ENCODE assay signal across 8 cellular contexts in the genomic region with DNA sequence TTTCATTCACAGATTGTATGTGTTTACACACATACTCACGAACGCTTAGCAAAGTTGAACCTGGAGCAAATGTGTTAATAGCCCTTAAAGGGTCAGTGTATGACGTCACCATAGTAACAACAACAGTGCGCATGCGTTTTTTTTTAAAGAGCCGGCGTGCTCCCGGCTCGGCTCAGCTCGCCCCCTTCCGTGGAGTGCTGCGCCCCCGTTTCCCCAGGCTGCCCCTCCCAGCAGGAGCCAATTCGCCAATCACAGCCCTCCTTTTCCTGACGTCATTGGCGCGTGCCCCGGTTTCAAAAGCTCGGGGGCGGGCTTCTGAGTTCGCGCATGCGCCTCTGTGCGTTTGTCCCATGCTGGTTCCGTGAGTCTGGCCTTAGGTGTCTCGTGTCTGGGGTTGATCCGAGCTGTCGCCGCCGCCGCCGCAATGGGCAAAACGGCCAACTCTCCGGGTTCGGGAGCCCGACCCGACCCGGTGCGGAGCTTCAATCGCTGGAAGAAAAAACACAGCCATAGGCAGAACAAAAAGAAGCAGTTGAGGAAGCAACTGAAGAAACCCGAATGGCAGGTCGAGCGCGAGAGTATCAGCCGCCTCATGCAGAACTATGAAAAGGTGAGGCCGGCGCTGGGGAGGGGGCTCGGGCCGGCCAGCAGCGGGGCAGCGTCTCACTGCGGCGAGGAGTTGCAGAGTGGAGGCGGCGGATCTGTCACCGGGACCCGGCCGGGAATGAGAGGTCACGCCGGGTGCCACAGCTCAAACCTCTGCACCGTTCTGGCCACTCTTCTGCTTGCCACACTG. TPM values are rescaled to one million over a fixed set of nuclear protein-coding genes. Genes with fewer than 3 reads are reported as not detected.
DNase-seq lines count a peak whose midpoint lies in the region; ATAC-seq and TF ChIP-seq lines count a peak whose summit lies in the region.

TSS of gene DDX10 (plus strand) at position 340 of the 796 bp plus-strand sequence. CDS start at position 425, 85 bp downstream.

- H3K27ac Mint-ChIP-seq in activated naive CD8-positive, alpha-beta T cell treated with anti-CD3 and anti-CD28 coated beads, Interleukin-2, amount 10 ng/mL, durations not matched to agents 7 days and 5 days, result peak within 1 kb of the TSS; percentile 94

- H3K79me2 ChIP-seq in SU-DHL-6 (ENCODE audit: insufficient read depth, low read length), result peaks cover 50% of the 10 kb centered on the region

- peak within 1 kb of the TSS; percentile 76 for H3K4me2 ChIP-seq in SU-DHL-6 (ENCODE audit: low read depth, low read length, poor library complexity, severe bottlenecking)

- no peaks in the 10 kb centered on the region for H3K27me3 ChIP-seq in SU-DHL-6 (ENCODE audit: low read length)
- no peaks in the 10 kb centered on the region for H3K27me3 ChIP-seq in ovary
- no peaks in the 10 kb centered on the region for H3K27me3 ChIP-seq in thyroid gland

- H3K9ac ChIP-seq in SU-DHL-6 (ENCODE audit: low read length), result peak within 1 kb of the TSS; percentile 77

- peaks cover 10% of the 10 kb centered on the region for H3K36me3 Mint-ChIP-seq in activated naive CD8-positive, alpha-beta T cell treated with anti-CD3 and anti-CD28 coated beads, Interleukin-2, amount 10 ng/mL, durations not matched to agents 7 days and 5 days

- intact Hi-C loops in Right ventricle myocardium inferior (cut with DNase I), result no loop called here
- intact Hi-C loops in ovary (cut with DNase I), result loop anchor here in 2 of 4 donors (5.0 to 10.0 kb wide), 3 partner anchors 190 to 550 kb away; partner anchors contain the start of genes ATM (in 1 of the 2) and NPAT (in 1 of the 2)
- intact Hi-C loops in thyroid gland (cut with DNase I), result loop anchor here (10.0 kb wide), 1 partner anchor 200 kb away; the partner anchor contains the start of gene C11orf65

- H3K36me3 ChIP-seq in SU-DHL-6 (ENCODE audit: low read length), result no peaks in the 10 kb centered on the region
- no peaks in the 10 kb centered on the region for H3K36me3 ChIP-seq in ovary
- H3K36me3 ChIP-seq in thyroid gland, result no peaks in the 10 kb centered on the region

- peaks cover 2% of the 10 kb centered on the region for H3K27me3 Mint-ChIP-seq in activated naive CD8-positive, alpha-beta T cell treated with anti-CD3 and anti-CD28 coated beads, Interleukin-2, amount 10 ng/mL, durations not matched to agents 7 days and 5 days

- TF ChIP-seq EP300 in ovary (IDR thresholded peaks at IDR 0.05), result no peak

- no peaks in the 10 kb centered on the region for H3K9me2 ChIP-seq in SU-DHL-6 (replicated peaks; ENCODE audit: insufficient read depth, low read length)

- peak within 1 kb of the TSS; percentile 87 for H2AFZ ChIP-seq in SU-DHL-6 (ENCODE audit: low read depth, low read length, severe bottlenecking)

- H3K4me3 ChIP-seq in GM12864 (ENCODE audit: low read depth, low read length) (peak within 1 kb of the TSS; percentile 95), SU-DHL-6 (ENCODE audit: insufficient read depth, low read length, poor library complexity, severe bottlenecking) (peak within 1 kb of the TSS; percentile 87), ovary (peak within 1 kb of the TSS; percentile 54), thyroid gland (replicated peaks in 1 of 3) (peak within 1 kb of the TSS; percentile 37 to 82 (median 53))

- H3K9me3 Mint-ChIP-seq in activated naive CD8-positive, alpha-beta T cell treated with anti-CD3 and anti-CD28 coated beads, Interleukin-2, amount 10 ng/mL, durations not matched to agents 7 days and 5 days, result no peaks in the 10 kb centered on the region

- TF ChIP-seq POLR2A in ovary (IDR thresholded peaks at IDR 0.05), result no peak
- peak in 1 of 2 donors; percentile 67 for TF ChIP-seq POLR2A in thyroid gland (IDR thresholded peaks at IDR 0.05)

- POLR2A ChIA-PET in activated naive CD8-positive, alpha-beta T cell treated with anti-CD3 and anti-CD28 coated beads, Interleukin-2, amount 10 ng/mL, durations not matched to agents 7 days and 5 days (lab: Charles Lee), result interaction anchor here (1.1 to 2.0 kb wide), 5 partner anchors 9 to 656 kb away, joined by 3 to 7 read pairs (median 6); partner anchors contain the start of genes ATM, C11orf65, CUL5 and NPAT

- peaks cover 27% of the 10 kb centered on the region for H3K4me1 Mint-ChIP-seq in activated naive CD8-positive, alpha-beta T cell treated with anti-CD3 and anti-CD28 coated beads, Interleukin-2, amount 10 ng/mL, durations not matched to agents 7 days and 5 days

- peak within 1 kb of the TSS; percentile 100 for H3K4me3 Mint-ChIP-seq in activated naive CD8-positive, alpha-beta T cell treated with anti-CD3 and anti-CD28 coated beads, Interleukin-2, amount 10 ng/mL, durations not matched to agents 7 days and 5 days

- 0 to 1% (median 1%) methylated on average over 60 to 61 of the region's 61 CpGs for WGBS in ovary, 3 donors
- WGBS in thyroid gland, 2 donors, result 0 to 1% methylated on average over 41 to 60 of the region's 61 CpGs

- H3F3A ChIP-seq in SU-DHL-6 (ENCODE audit: insufficient read depth), result peaks cover 12% of the 10 kb centered on the region; the same call in 1 of the 2 replicates

- no peaks in the 10 kb centered on the region for H3K9me3 ChIP-seq in SU-DHL-6 (ENCODE audit: insufficient read depth, low read length)
- no peaks in the 10 kb centered on the region for H3K9me3 ChIP-seq in ovary
- H3K9me3 ChIP-seq in thyroid gland, result no peaks in the 10 kb centered on the region

- no peak for TF ChIP-seq CTCF in GM12864 (IDR thresholded peaks at IDR 0.05; ENCODE audit: low read depth, low read length, missing control alignments)
- TF ChIP-seq CTCF in SU-DHL-6 (IDR thresholded peaks at IDR 0.05; ENCODE audit: insufficient read depth, low read length, poor library complexity, severe bottlenecking), result no peak
- TF ChIP-seq CTCF in ovary (IDR thresholded peaks at IDR 0.05), result peak in 1 of 3 donors; percentile 40
- TF ChIP-seq CTCF in thyroid gland (IDR thresholded peaks at IDR 0.05), result no peak

- H3K27ac ChIP-seq in SU-DHL-6 (ENCODE audit: low read depth, low read length) (peak within 1 kb of the TSS; percentile 53), ovary (no peak within 1 kb of the TSS), thyroid gland (peak within 1 kb of the TSS; percentile 34 to 47 (median 45))

- ATAC-seq in HG02678 (IDR thresholded peaks at IDR 0.05; ENCODE audit: unreplicated experiment) (peak; percentile 82), Right ventricle myocardium inferior (peak; percentile 99)
- peak; percentile 99 for ATAC-seq in activated naive CD8-positive, alpha-beta T cell treated with anti-CD3 and anti-CD28 coated beads, Interleukin-2, amount 10 ng/mL, durations not matched to agents 7 days and 5 days (ENCODE audit: low read depth)

- DNase-seq in GM12864 (ENCODE audit: low read depth), result peak; percentile 93
- peak; percentile 97 for DNase-seq in NCI-H128 (lab: John Stamatoyannopoulos, UW; ENCODE audit: unreplicated experiment)
- DNase-seq in activated naive CD8-positive, alpha-beta T cell treated with anti-CD3 and anti-CD28 coated beads, Interleukin-2, amount 10 ng/mL, durations not matched to agents 7 days and 5 days, result peak; percentile 97
- peak; percentile 96 for DNase-seq in Right ventricle myocardium inferior (ENCODE audit: missing footprints)
- peak; percentile 98 to 99 (median 99) for DNase-seq in ovary
- peak; percentile 96 to 99 for DNase-seq in thyroid gland

- peaks cover 16% of the 10 kb centered on the region for H3K4me1 ChIP-seq in ovary (ENCODE audit: insufficient read depth)
- peaks cover 9 to 23% of the 10 kb centered on the region in 2 donors for H3K4me1 ChIP-seq in thyroid gland

- peaks cover 5% of the 10 kb centered on the region; the same call in 1 of the 2 replicates for H4K20me1 ChIP-seq in SU-DHL-6 (ENCODE audit: low read depth, low read length)

RNA-seq across cellular contexts. Expression of gene DDX10, which starts in this region (rescaled TPM):
- total RNA-seq in activated naive CD8-positive, alpha-beta T cell treated with anti-CD3 and anti-CD28 coated beads, Interleukin-2, amount 10 ng/mL, durations not matched to agents 7 days and 5 days, result 10 to 100 TPM; 22.0 to 24.7 TPM
- total RNA-seq in Right ventricle myocardium inferior (12.2 TPM), ovary (10 to 100 TPM; 13.1 to 34.3 (median 26.4) TPM), thyroid gland (10 to 100 TPM; 17.0 to 39.0 (median 34.3) TPM)
- polyA plus RNA-seq in ovary, result 10 to 100 TPM; 18.3 to 20.0 TPM

Comparison
In these comparisons a context has a peak if more than half of its experiments do, and no peak if none do; other contexts are left out.
1. H3K27ac ChIP-seq: peak in SU-DHL-6 (single experiment) and thyroid gland (3 of 3); none in ovary (0 of 2).
2. Peak in every context shown above with its lines, with median percentiles within 50 percentile points of each other: DNase-seq, H3K4me3 ChIP-seq and ATAC-seq.